ENCODE assay signal across 8 cellular contexts in genomic region chr19:16896098-16896912, GRCh38. TPM values are rescaled to one million over a fixed set of nuclear protein-coding genes. Genes with fewer than 3 reads are reported as not detected.
DNase-seq lines count a peak whose midpoint lies in the region; ATAC-seq and TF ChIP-seq lines count a peak whose summit lies in the region.

No MANE protein-coding gene starts in this region.

- CTCF ChIA-PET in activated CD4-positive, alpha-beta T cell treated with anti-CD3 and anti-CD28 coated beads for 36 hours (lab: Charles Lee) = no interaction called here

- no peak for DNase-seq in activated CD4-positive, alpha-beta T cell treated with anti-CD3 and anti-CD28 coated beads for 36 hours
- DNase-seq in activated CD4-positive, alpha-beta T cell treated with anti-CD3 and anti-CD28 coated beads, Interleukin-2, amount 50 U/mL, for 1 hour = no peak
- DNase-seq in SJCRH30 (peak; percentile 60 to 62), fibroblast of the aortic adventitia (ENCODE audit: low read depth) (no peak), gastrocnemius medialis (no peak), NCI-H2171 treated with DMSO at 0.1 percent for 48 hours (lab: John Stamatoyannopoulos, UW) (no peak), HCEC 1CT (no peak)

- H3K36me3 Mint-ChIP-seq in activated CD4-positive, alpha-beta T cell treated with anti-CD3 and anti-CD28 coated beads for 36 hours (ENCODE audit: low read depth) = no peaks in the 10 kb centered on the region

- H3K9me3 ChIP-seq in SJCRH30 (replicated peaks) (no peaks in the 10 kb centered on the region), gastrocnemius medialis (no peaks in the 10 kb centered on the region)

- peak overlapping the region; percentile 43 for H3K4me3 Mint-ChIP-seq in activated CD4-positive, alpha-beta T cell treated with anti-CD3 and anti-CD28 coated beads for 36 hours

- H3K27me3 Mint-ChIP-seq in activated CD4-positive, alpha-beta T cell treated with anti-CD3 and anti-CD28 coated beads for 36 hours = peaks cover 29% of the 10 kb centered on the region

- POLR2A ChIA-PET in activated CD4-positive, alpha-beta T cell treated with anti-CD3 and anti-CD28 coated beads for 36 hours (lab: Charles Lee) = no interaction called here

- H3K27ac ChIP-seq in SJCRH30 (peak overlapping the region; percentile 16; the same call in 1 of the 2 replicates), gastrocnemius medialis (peak overlapping the region in 3 of 4 donors; percentile 64 to 77 (median 74))

- no peak overlapping the region for H3K27ac Mint-ChIP-seq in activated CD4-positive, alpha-beta T cell treated with anti-CD3 and anti-CD28 coated beads for 36 hours

- ATAC-seq in activated CD4-positive, alpha-beta T cell treated with anti-CD3 and anti-CD28 coated beads for 36 hours = no peak
- no peak for ATAC-seq in gastrocnemius medialis
- ATAC-seq in GM21528 (IDR thresholded peaks at IDR 0.05; ENCODE audit: low FRiP score, unreplicated experiment) = no peak

- H3K36me3 ChIP-seq in SJCRH30 (no peaks in the 10 kb centered on the region), gastrocnemius medialis (no peaks in the 10 kb centered on the region)

- intact Hi-C loops in activated CD4-positive, alpha-beta T cell treated with anti-CD3 and anti-CD28 coated beads for 36 hours (cut with DNase I, micrococcal nuclease) = loop anchor here in 1 of 2 experiments (2.0 to 10.0 kb wide), 2 partner anchors 338 to 368 kb away; partner anchors contain the start of genes BABAM1 and USHBP1
- intact Hi-C loops in gastrocnemius medialis (cut with DNase I; ENCODE audit: low total_unique reads) = no loop called here

- in situ Hi-C loops in gastrocnemius medialis (cut with MboI; ENCODE audit: low sequenced_read_pairs in 4 of 4) = no loop called here

- H3K4me1 Mint-ChIP-seq in activated CD4-positive, alpha-beta T cell treated with anti-CD3 and anti-CD28 coated beads for 36 hours = peaks cover 16% of the 10 kb centered on the region

- no peaks in the 10 kb centered on the region for H3K9me3 Mint-ChIP-seq in activated CD4-positive, alpha-beta T cell treated with anti-CD3 and anti-CD28 coated beads for 36 hours (ENCODE audit: low read depth)

- H3K4me3 ChIP-seq in SJCRH30 = peak overlapping the region; percentile 56
- peak overlapping the region; percentile 58 for H3K4me3 ChIP-seq in fibroblast of the aortic adventitia (ENCODE audit: low read depth, low read length)
- H3K4me3 ChIP-seq in gastrocnemius medialis = peak overlapping the region; percentile 46 to 62 (median 56)

- no peaks in the 10 kb centered on the region for H3K27me3 ChIP-seq in SJCRH30
- H3K27me3 ChIP-seq in gastrocnemius medialis = peaks cover 15 to 25% (median 21%) of the 10 kb centered on the region in 3 donors

- H3K4me1 ChIP-seq in SJCRH30 = no peaks in the 10 kb centered on the region
- peaks cover 0 to 7% of the 10 kb centered on the region in 2 donors for H3K4me1 ChIP-seq in gastrocnemius medialis

- TF ChIP-seq POLR2A in gastrocnemius medialis (IDR thresholded peaks at IDR 0.05) = peak; percentile 39 to 51

- TF ChIP-seq CTCF in fibroblast of the aortic adventitia (IDR thresholded peaks at IDR 0.05; ENCODE audit: insufficient read depth, low read length) = no peak
- TF ChIP-seq CTCF in gastrocnemius medialis (IDR thresholded peaks at IDR 0.05 in 4 of 5, conservative IDR thresholded peaks at IDR 0.05 in 1 of 5) = no peak

RNA-seq across cellular contexts. Expression of gene F2RL3, which starts 7.5 kb away (rescaled TPM):
- total RNA-seq in activated CD4-positive, alpha-beta T cell treated with anti-CD3 and anti-CD28 coated beads for 36 hours = not detected
- 0.20 and 0.47 TPM in 2 replicates for total RNA-seq in SJCRH30 (2014; rRNA removed; shearing (Covaris generic))
- total RNA-seq in fibroblast of the aortic adventitia (ENCODE audit: low replicate concordance) = not detected in 2 replicates
- 1 to 10 TPM; 2.2 to 9.4 (median 6.3) TPM for total RNA-seq in gastrocnemius medialis

Comparison
In these comparisons a context has a peak if more than half of its experiments do, and no peak if none do; other contexts are left out.
1. DNase-seq: peak in SJCRH30 (2 of 2); none in activated CD4-positive, alpha-beta T cell treated with anti-CD3 and anti-CD28 coated beads for 36 hours (single experiment), activated CD4-positive, alpha-beta T cell treated with anti-CD3 and anti-CD28 coated beads, Interleukin-2, amount 50 U/mL, for 1 hour (single experiment), fibroblast of the aortic adventitia (single experiment), gastrocnemius medialis (0 of 2), NCI-H2171 treated with DMSO at 0.1 percent for 48 hours (single experiment) and HCEC 1CT (single experiment).
2. Peak in every context shown above with its lines, with median percentiles within 50 percentile points of each other: H3K4me3 ChIP-seq.